In the genomic region with DNA sequence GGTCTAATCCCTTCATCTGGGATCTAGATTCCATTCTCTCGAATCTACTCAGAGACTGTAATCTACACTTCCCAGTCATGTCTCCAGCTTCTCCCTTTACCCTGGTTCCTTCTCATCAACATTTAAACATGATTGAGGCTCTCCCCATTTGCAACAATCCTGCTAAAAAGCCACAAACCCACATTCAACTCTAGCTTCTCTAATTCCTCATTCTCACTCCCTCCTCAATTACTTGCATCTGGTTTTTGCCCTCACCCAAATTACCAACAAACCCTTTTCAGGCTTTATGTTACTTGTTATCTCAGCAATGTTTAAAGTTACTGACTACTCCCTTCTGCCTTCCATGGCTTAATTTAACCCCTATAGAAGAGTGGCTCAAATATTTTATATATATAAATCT, we compare ENCODE assay signal across 24 cellular contexts. TPM values are rescaled to one million over a fixed set of nuclear protein-coding genes. Genes with fewer than 3 reads are reported as not detected.
"Had no signal": no experiment of that assay in that cellular context is flagged by ENCODE, and none has a peak within 500 bp of the region (broad histone marks: within the 10 kb centered on the region; RNA-seq: fewer than 3 reads in every experiment).

No MANE protein-coding gene starts in this region.

- H3K4me1 ChIP-seq: body of pancreas, prostate gland had no signal

- H3K4me3 ChIP-seq: body of pancreas, cardiac muscle cell, esophagus squamous epithelium, gastrocnemius medialis, ovary, prostate gland, spleen, thoracic aorta had no signal

- H3K36me3 ChIP-seq: cardiac muscle cell, esophagus squamous epithelium, gastrocnemius medialis, ovary, prostate gland, spleen, thoracic aorta had no signal

- H3K27me3 ChIP-seq: body of pancreas, cardiac muscle cell, esophagus squamous epithelium, gastrocnemius medialis, ovary, spleen had no signal

- DNase-seq: activated CD4-positive, alpha-beta T cell treated with anti-CD3 and anti-CD28 coated beads, Interleukin-2, amount 10 ng/mL, durations not matched to agents 7 days and 5 days; activated CD8-positive, alpha-beta T cell treated with anti-CD3 and anti-CD28 coated beads, Interleukin-2, amount 10 ng/mL, durations not matched to agents 7 days and 5 days; activated gamma-delta T cell treated with Interleukin-2 at 50 U/mL for 16 hours; activated T-cell treated with anti-CD3 and anti-CD28 coated beads, Interleukin-2, amount 50 U/mL, for 1 hour; anterior cingulate cortex; body of pancreas; cortex of kidney; endodermal cell; esophagus squamous epithelium; gastrocnemius medialis; hypothalamus; islet precursor cell; left cardiac atrium; midbrain; natural killer cell; ovary; spleen; stimulated activated CD4-positive, alpha-beta T cell treated with anti-CD3 and anti-CD28 coated beads, Interleukin-4, amount 100 ng/mL, for 1 hour; stimulated activated naive CD4-positive, alpha-beta T cell treated with Interleukin-2 at 50 U/mL for 16 hours had no signal

- ATAC-seq: activated CD4-positive, CD25-positive, alpha-beta regulatory T cell treated with anti-CD3 and anti-CD28 coated beads, Interleukin-2, amount 50 U/mL, for 24 hours; activated CD8-positive, alpha-beta T cell treated with anti-CD3 and anti-CD28 coated beads, Interleukin-2, amount 10 ng/mL, durations not matched to agents 7 days and 5 days; body of pancreas; gastrocnemius medialis; left cardiac atrium; natural killer cell had no signal

- H3K9me3 ChIP-seq: body of pancreas, esophagus squamous epithelium, gastrocnemius medialis, ovary, prostate gland, spleen, thoracic aorta had no signal

RNA-seq across cellular contexts. Expression of a gene that starts 36.8 kb away (rescaled TPM):
- total RNA-seq: body of pancreas, cardiac muscle cell, cerebellum, gastrocnemius medialis, left cardiac atrium, natural killer cell, ovary, thoracic aorta had no signal
